In the genomic region with DNA sequence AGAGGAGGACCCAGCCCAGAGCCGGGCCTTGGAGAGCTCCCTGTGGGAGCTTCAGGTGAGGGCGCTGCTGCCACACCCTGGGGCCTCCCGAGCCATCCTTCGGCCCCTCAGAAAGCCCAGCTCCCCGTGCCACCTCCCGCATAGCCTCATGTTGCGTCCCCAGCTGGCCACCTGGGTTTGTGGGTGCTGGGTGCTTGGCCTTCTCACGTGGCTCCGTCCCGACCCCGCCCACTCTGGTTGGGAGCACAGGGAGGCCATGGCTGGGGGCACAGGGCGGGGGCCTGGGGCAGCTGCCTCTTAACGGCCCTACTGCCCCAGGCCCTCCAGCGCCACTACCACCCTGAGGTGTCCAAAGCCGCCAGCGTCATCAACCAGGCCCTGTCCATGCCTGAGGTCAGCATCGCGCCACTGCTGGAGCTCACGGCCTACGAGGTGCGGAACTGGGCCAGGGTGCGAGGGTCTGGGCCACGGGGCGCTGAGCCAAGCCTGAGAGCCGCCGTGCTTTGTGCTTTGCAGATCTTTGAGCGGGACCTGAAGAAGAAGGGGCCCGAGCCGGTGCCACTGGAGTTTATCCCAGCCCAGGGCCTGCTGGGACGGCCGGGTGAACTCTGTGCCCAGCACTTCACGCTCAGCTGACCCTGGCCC, we compare ENCODE assay signal across 36 cellular contexts. TPM values are rescaled to one million over a fixed set of nuclear protein-coding genes. Genes with fewer than 3 reads are reported as not detected.
DNase-seq lines count a peak whose midpoint lies in the region; ATAC-seq and TF ChIP-seq lines count a peak whose summit lies in the region.
"Had no signal": no experiment of that assay in that cellular context is flagged by ENCODE, and none has a peak within 500 bp of the region (broad histone marks: within the 10 kb centered on the region; RNA-seq: fewer than 3 reads in every experiment).

No MANE protein-coding gene starts in this region.

- no peaks in the 10 kb centered on the region for H3K9me3 Mint-ChIP-seq in glutamatergic neuron (ENCODE audit: unreplicated experiment)
- H3K9me3 Mint-ChIP-seq: activated CD4-positive, alpha-beta T cell treated with anti-CD3 and anti-CD28 coated beads, Interleukin-2, amount 10 ng/mL, durations not matched to agents 24 days and 14 days; activated naive CD8-positive, alpha-beta T cell treated with anti-CD3 and anti-CD28 coated beads, Interleukin-2, amount 50 U/mL, for 24 hours; central memory CD8-positive, alpha-beta T cell; dendritic cell treated with granulocyte-macrophage colony-stimulating factor and Interleukin-4, amounts not matched to agents 40 ng/mL and 50 ng/mL, for 4 days; HFFc6; nephron; stimulated activated naive CD8-positive, alpha-beta T cell treated with anti-CD3 and anti-CD28 coated beads, Interleukin-15, Interleukin-2, amounts not matched to agents 100 ng/mL and 50 ng/mL, for 24 hours had no signal

- no peak overlapping the region for H3K4me2 ChIP-seq in osteoblast (ENCODE audit: insufficient read depth, low read length)
- H3K4me2 ChIP-seq: PC-9, smooth muscle cell had no signal

- peaks cover 2% of the 10 kb centered on the region for H3K27me3 Mint-ChIP-seq in glutamatergic neuron (ENCODE audit: unreplicated experiment)
- H3K27me3 Mint-ChIP-seq: activated CD4-positive, alpha-beta T cell treated with anti-CD3 and anti-CD28 coated beads, Interleukin-2, amount 10 ng/mL, durations not matched to agents 24 days and 14 days; activated naive CD8-positive, alpha-beta T cell treated with anti-CD3 and anti-CD28 coated beads, Interleukin-2, amount 50 U/mL, for 24 hours; central memory CD8-positive, alpha-beta T cell; dendritic cell treated with granulocyte-macrophage colony-stimulating factor and Interleukin-4, amounts not matched to agents 40 ng/mL and 50 ng/mL, for 4 days; stimulated activated naive CD8-positive, alpha-beta T cell treated with anti-CD3 and anti-CD28 coated beads, Interleukin-15, Interleukin-2, amounts not matched to agents 100 ng/mL and 50 ng/mL, for 24 hours had no signal

- H3K36me3 Mint-ChIP-seq in glutamatergic neuron (ENCODE audit: unreplicated experiment), result no peaks in the 10 kb centered on the region

- H3K79me2 ChIP-seq in osteoblast (ENCODE audit: insufficient read depth, low read length), result peaks cover 6% of the 10 kb centered on the region

- H3K4me3 ChIP-seq in osteoblast (ENCODE audit: insufficient read depth, low read length), result no peak overlapping the region
- H3K4me3 ChIP-seq: GM23248, lung, mucosa of descending colon, PC-9, smooth muscle cell had no signal

- no peak overlapping the region for H2AFZ ChIP-seq in osteoblast (ENCODE audit: low read length)
- H2AFZ ChIP-seq: GM23248, PC-9 had no signal

- peaks cover 2% of the 10 kb centered on the region for H3K4me1 Mint-ChIP-seq in glutamatergic neuron (ENCODE audit: low read depth, unreplicated experiment)
- H3K4me1 Mint-ChIP-seq: activated naive CD8-positive, alpha-beta T cell treated with anti-CD3 and anti-CD28 coated beads, Interleukin-2, amount 50 U/mL, for 24 hours; central memory CD8-positive, alpha-beta T cell; endodermal cell; nephron had no signal

- peaks cover 11% of the 10 kb centered on the region for H4K20me1 ChIP-seq in osteoblast (ENCODE audit: insufficient read depth, low read length)

- no peak overlapping the region for H3K27ac ChIP-seq in osteoblast (ENCODE audit: low read depth, low read length)
- H3K27ac ChIP-seq: GM23248, PC-9, VCaP had no signal

- no peak for ATAC-seq in HG03520 (IDR thresholded peaks at IDR 0.05; ENCODE audit: unreplicated experiment)
- ATAC-seq: activated naive CD8-positive, alpha-beta T cell treated with anti-CD3 and anti-CD28 coated beads, Interleukin-2, amount 50 U/mL, for 24 hours; esophagus mucosa; mucosa of descending colon had no signal

- H3K36me3 ChIP-seq in osteoblast (ENCODE audit: insufficient read depth, low read length), result peaks cover 3% of the 10 kb centered on the region

- no peaks in the 10 kb centered on the region for H3K27me3 ChIP-seq in osteoblast (ENCODE audit: insufficient read depth, low read length)

- no peaks in the 10 kb centered on the region for H3K4me1 ChIP-seq in osteoblast (ENCODE audit: insufficient read depth, low read length)

- no peaks in the 10 kb centered on the region for H3K9me3 ChIP-seq in osteoblast (ENCODE audit: low read depth, low read length)
- H3K9me3 ChIP-seq: mucosa of descending colon had no signal

- H3K27ac Mint-ChIP-seq in glutamatergic neuron (ENCODE audit: unreplicated experiment), result no peak overlapping the region
- H3K27ac Mint-ChIP-seq: activated CD4-positive, alpha-beta T cell treated with anti-CD3 and anti-CD28 coated beads, Interleukin-2, amount 10 ng/mL, durations not matched to agents 24 days and 14 days; activated naive CD8-positive, alpha-beta T cell treated with anti-CD3 and anti-CD28 coated beads, Interleukin-2, amount 50 U/mL, for 24 hours; dendritic cell treated with granulocyte-macrophage colony-stimulating factor and Interleukin-4, amounts not matched to agents 40 ng/mL and 50 ng/mL, for 4 days; endodermal cell; HFFc6; nephron; stimulated activated naive CD8-positive, alpha-beta T cell treated with anti-CD3 and anti-CD28 coated beads, Interleukin-15, Interleukin-2, amounts not matched to agents 100 ng/mL and 50 ng/mL, for 24 hours had no signal

- no peak for TF ChIP-seq CTCF in glutamatergic neuron (IDR thresholded peaks at IDR 0.05; ENCODE audit: partially characterized antibody, unreplicated experiment)
- TF ChIP-seq CTCF in osteoblast (IDR thresholded peaks at IDR 0.05; ENCODE audit: extremely low read depth, low read depth, low read length), result no peak

- no peak overlapping the region for H3K4me3 Mint-ChIP-seq in glutamatergic neuron (ENCODE audit: unreplicated experiment)
- H3K4me3 Mint-ChIP-seq: activated CD4-positive, alpha-beta T cell treated with anti-CD3 and anti-CD28 coated beads, Interleukin-2, amount 10 ng/mL, durations not matched to agents 24 days and 14 days; activated naive CD8-positive, alpha-beta T cell treated with anti-CD3 and anti-CD28 coated beads, Interleukin-2, amount 50 U/mL, for 24 hours; central memory CD8-positive, alpha-beta T cell; dendritic cell treated with granulocyte-macrophage colony-stimulating factor and Interleukin-4, amounts not matched to agents 40 ng/mL and 50 ng/mL, for 4 days; endodermal cell; HFFc6; stimulated activated naive CD8-positive, alpha-beta T cell treated with anti-CD3 and anti-CD28 coated beads, Interleukin-15, Interleukin-2, amounts not matched to agents 100 ng/mL and 50 ng/mL, for 24 hours had no signal

- DNase-seq in stimulated activated CD4-positive, alpha-beta T cell treated with anti-CD3 and anti-CD28 coated beads, Interleukin-4, amount 100 ng/mL, for 1 hour, result peak; percentile 1
- no peak for DNase-seq in stimulated activated CD4-positive, alpha-beta T cell treated with anti-CD3 and anti-CD28 coated beads, Interleukin-15, amount 100 ng/mL, for 24 hours
- peak; percentile 12 for DNase-seq in glutamatergic neuron
- DNase-seq in osteoblast (ENCODE audit: insufficient read length, low spot score, missing footprints), result peak; percentile 64
- no peak for DNase-seq in SIG-M5 (lab: John Stamatoyannopoulos, UW)
- DNase-seq in anterior cingulate cortex (lab: John Stamatoyannopoulos, UW), result no peak
- DNase-seq: activated CD4-positive, alpha-beta T cell treated with anti-CD3 and anti-CD28 coated beads, Interleukin-2, amount 10 ng/mL, durations not matched to agents 24 days and 14 days; activated effector memory CD4-positive, alpha-beta T cell treated with anti-CD3 and anti-CD28 coated beads, Interleukin-2, amount 50 U/mL, for 16 hours; activated naive CD8-positive, alpha-beta T cell treated with anti-CD3 and anti-CD28 coated beads, Interleukin-2, amount 50 U/mL, for 24 hours; C1 segment of cervical spinal cord; COR-L47; DMS53; endodermal cell; GM23248; HFFc6; IMR-90; islet precursor cell; NCI-H146; NCI-H226; NCI-H526 treated with DMSO at 0.1 percent for 48 hours; PC-9; retina; SHP77 treated with DMSO at 0.1 percent for 48 hours; stimulated activated CD4-positive, alpha-beta T cell treated with anti-CD3 and anti-CD28 coated beads, Interleukin-2, amount 100 ng/mL, for 24 hours; stimulated activated CD8-positive, alpha-beta memory T cell treated with anti-CD3 and anti-CD28 coated beads, Interleukin-4, amount 100 ng/mL, for 48 hours; T-helper 9 cell had no signal

RNA-seq across cellular contexts. Expression of gene NOC4L, which starts 7.6 kb away (rescaled TPM):
- total RNA-seq in glutamatergic neuron (ENCODE audit: unreplicated experiment) (17.8 TPM), osteoblast (7.7 and 11.2 TPM in 2 replicates)

RNA-seq across cellular contexts. Expression of gene DDX51, which starts 7.8 kb away (rescaled TPM):
- total RNA-seq in glutamatergic neuron (ENCODE audit: unreplicated experiment), result 24.9 TPM
- 6.2 and 7.4 TPM in 2 replicates for total RNA-seq in osteoblast

Comparison
In these comparisons a context has a peak if more than half of its experiments do, and no peak if none do; other contexts are left out.
1. DNase-seq: peak in stimulated activated CD4-positive, alpha-beta T cell treated with anti-CD3 and anti-CD28 coated beads, Interleukin-4, amount 100 ng/mL, for 1 hour (single experiment), glutamatergic neuron (single experiment) and osteoblast (single experiment); none in stimulated activated CD4-positive, alpha-beta T cell treated with anti-CD3 and anti-CD28 coated beads, Interleukin-15, amount 100 ng/mL, for 24 hours (single experiment), SIG-M5 (single experiment) and anterior cingulate cortex (0 of 58).